ENCODE assay signal across 33 cellular contexts in genomic region chr6:94099072-94099471, GRCh38.
"Had no signal": no experiment of that assay in that cellular context is flagged by ENCODE, and none has a peak within 500 bp of the region (broad histone marks: within the 10 kb centered on the region; RNA-seq: fewer than 3 reads in every experiment).

No MANE protein-coding gene starts in this region.

- H3K27ac ChIP-seq: KMS-11, PC-9, RWPE1, VCaP had no signal

- ATAC-seq: activated CD8-positive, alpha-beta memory T cell treated with anti-CD3 and anti-CD28 coated beads, Interleukin-2, amount 10 ng/mL, durations not matched to agents 7 days and 5 days; activated naive CD8-positive, alpha-beta T cell treated with anti-CD3 and anti-CD28 coated beads, Interleukin-2, amount 50 U/mL, for 24 hours; Right ventricle myocardium inferior; SK-N-SH treated with all-trans-retinoic acid at 6 μM for 48 hours had no signal

- DNase-seq: activated CD4-positive, alpha-beta memory T cell treated with anti-CD3 and anti-CD28 coated beads, Interleukin-2, amount 10 ng/mL, durations not matched to agents 7 days and 5 days; activated CD4-positive, alpha-beta T cell treated with anti-CD3 and anti-CD28 coated beads for 1 hour; activated CD4-positive, alpha-beta T cell treated with anti-CD3 and anti-CD28 coated beads for 48 hours; activated CD4-positive, CD25-positive, alpha-beta regulatory T cell; activated CD8-positive, alpha-beta memory T cell treated with anti-CD3 and anti-CD28 coated beads for 24 hours; activated CD8-positive, alpha-beta memory T cell treated with anti-CD3 and anti-CD28 coated beads, Interleukin-2, amount 10 ng/mL, durations not matched to agents 7 days and 5 days; activated CD8-positive, alpha-beta memory T cell treated with anti-CD3 and anti-CD28 coated beads, Interleukin-2, amount 50 U/mL, for 48 hours; activated effector memory CD4-positive, alpha-beta T cell treated with Interleukin-2 at 50 U/mL for 16 hours; activated naive CD4-positive, alpha-beta T cell treated with anti-CD3 and anti-CD28 coated beads, Interleukin-2, amount 10 ng/mL, durations not matched to agents 7 days and 5 days; activated naive CD8-positive, alpha-beta T cell treated with anti-CD3 and anti-CD28 coated beads, Interleukin-2, amount 50 U/mL, for 24 hours; activated T-cell treated with anti-CD3 and anti-CD28 coated beads, Interleukin-2, amount 50 U/mL, for 48 hours; anterior cingulate cortex; caudate nucleus; cerebellar nuclear complex; MM.1S; MV-4-11; NCI-H1092; NCI-H1436 treated with DMSO at 0.1 percent for 48 hours; NCI-H1694 treated with DMSO at 0.1 percent for 48 hours; NCI-H2029 treated with DMSO at 0.1 percent for 48 hours; NCI-H345; NCI-H524 treated with DMSO at 0.1 percent for 48 hours; NCI-H748 treated with DMSO at 0.1 percent for 48 hours; PC-9; SIG-M5; T-helper 1 cell; T-helper 2 cell; T-helper 9 cell had no signal

- H3K4me3 ChIP-seq: PC-9 had no signal
